In genomic region chr21:42127164-42128125, GRCh38 we compare ENCODE assay signal across 27 cellular contexts. TPM values are rescaled to one million over a fixed set of nuclear protein-coding genes. Genes with fewer than 3 reads are reported as not detected.
"Had no signal": no experiment of that assay in that cellular context is flagged by ENCODE, and none has a peak within 500 bp of the region (broad histone marks: within the 10 kb centered on the region; RNA-seq: fewer than 3 reads in every experiment).

No MANE protein-coding gene starts in this region.

- H3K9me3 ChIP-seq: pancreas, right lobe of liver, suprapubic skin had no signal

- ATAC-seq: left lobe of liver; natural killer cell; pancreas; right lobe of liver; stimulated activated naive CD8-positive, alpha-beta T cell treated with anti-CD3 and anti-CD28 coated beads, Interleukin-15, amount 100 ng/mL, for 72 hours had no signal

- DNase-seq: dorsolateral prefrontal cortex; effector CD4-positive, alpha-beta T cell; hypothalamus; immature natural killer cell; islet precursor cell; natural killer cell; occipital lobe; small intestine; stimulated activated CD4-positive, alpha-beta T cell treated with anti-CD3 and anti-CD28 coated beads, Interleukin-12 subunit alpha, Interleukin-12 subunit beta, amount 100 ng/mL, for 4 hours; stimulated activated CD4-positive, alpha-beta T cell treated with anti-CD3 and anti-CD28 coated beads, Interleukin-1b, Interleukin-23, amount 100 ng/mL, for 48 hours; stimulated activated CD4-positive, alpha-beta T cell treated with anti-CD3 and anti-CD28 coated beads, Interleukin-4, amount 100 ng/mL, for 1 hour; stimulated activated CD8-positive, alpha-beta memory T cell treated with anti-CD3 and anti-CD28 coated beads, Interleukin-4, amount 100 ng/mL, for 48 hours; stimulated activated naive CD4-positive, alpha-beta T cell; stimulated activated naive CD8-positive, alpha-beta T cell treated with anti-CD3 and anti-CD28 coated beads, Interleukin-15, amount 100 ng/mL, for 72 hours; trophoblast cell had no signal

- FAIRE-seq: colon, frontal cortex, pancreas, small intestine had no signal

- H3K36me3 Mint-ChIP-seq: immature natural killer cell, memory B cell, natural killer cell had no signal

- H3K9me3 Mint-ChIP-seq: memory B cell; natural killer cell; stimulated activated naive CD8-positive, alpha-beta T cell treated with anti-CD3 and anti-CD28 coated beads, Interleukin-15, amount 100 ng/mL, for 72 hours had no signal

- H3K36me3 ChIP-seq: pancreas, right lobe of liver, suprapubic skin had no signal

- H3K4me1 ChIP-seq: right lobe of liver had no signal

- H3K4me3 Mint-ChIP-seq: immature natural killer cell; memory B cell; natural killer cell; stimulated activated naive CD8-positive, alpha-beta T cell treated with anti-CD3 and anti-CD28 coated beads, Interleukin-15, amount 100 ng/mL, for 72 hours had no signal

- H3K27ac ChIP-seq: dorsolateral prefrontal cortex, pancreas, right lobe of liver, suprapubic skin had no signal

- H3K4me3 ChIP-seq: dorsolateral prefrontal cortex, lung, pancreas, right lobe of liver, suprapubic skin had no signal

- H3K27me3 ChIP-seq: pancreas, right lobe of liver had no signal

- H3K4me1 Mint-ChIP-seq: immature natural killer cell, natural killer cell had no signal

- H3K27ac Mint-ChIP-seq: immature natural killer cell; memory B cell; natural killer cell; stimulated activated naive CD8-positive, alpha-beta T cell treated with anti-CD3 and anti-CD28 coated beads, Interleukin-15, amount 100 ng/mL, for 72 hours had no signal

RNA-seq across cellular contexts. Expression of gene UMODL1, which starts 56.3 kb away (rescaled TPM):
- total RNA-seq: fibroblast of villous mesenchyme, frontal cortex, occipital lobe, posterior vena cava, pulmonary artery endothelial cell, urinary bladder had no signal
- polyA plus RNA-seq: immature natural killer cell, urinary bladder had no signal
